9 cellular contexts compared by ENCODE assay signal in genomic region chrX:49162620-49163019, GRCh38. TPM values are rescaled to one million over a fixed set of nuclear protein-coding genes. Genes with fewer than 3 reads are reported as not detected.
DNase-seq lines count a peak whose midpoint lies in the region; ATAC-seq and TF ChIP-seq lines count a peak whose summit lies in the region.
"Had no signal": no experiment of that assay in that cellular context is flagged by ENCODE, and none has a peak within 500 bp of the region (broad histone marks: within the 10 kb centered on the region; RNA-seq: fewer than 3 reads in every experiment).

TSS of gene MAGIX (plus strand) at chrX:49162758. CDS start at chrX:49162890, 132 bp downstream.

- no peaks in the 10 kb centered on the region for H3K36me3 Mint-ChIP-seq in activated T-cell treated with anti-CD3 and anti-CD28 coated beads, Interleukin-2, amount 50 U/mL, for 24 hours (ENCODE audit: low read depth)

- H3K27me3 ChIP-seq in body of pancreas, result no peaks in the 10 kb centered on the region
- H3K27me3 ChIP-seq in liver (ENCODE audit: control insufficient read depth in 4 of 4, insufficient read depth in 4 of 4, low read length in 3 of 4), result no peaks in the 10 kb centered on the region
- no peaks in the 10 kb centered on the region for H3K27me3 ChIP-seq in tibial artery

- peaks cover 5% of the 10 kb centered on the region for H3K27me3 Mint-ChIP-seq in activated T-cell treated with anti-CD3 and anti-CD28 coated beads, Interleukin-2, amount 50 U/mL, for 24 hours

- H3K36me3 ChIP-seq in body of pancreas (replicated peaks in 1 of 2; ENCODE audit: insufficient read depth in 1 of 2, low read depth in 2 of 2) (no peaks in the 10 kb centered on the region), liver (ENCODE audit: control insufficient read depth in 4 of 4, insufficient read depth in 3 of 4, low read depth in 1 of 4, low read length in 3 of 4) (no peaks in the 10 kb centered on the region), tibial artery (no peaks in the 10 kb centered on the region)

- no peaks in the 10 kb centered on the region for H3K9me3 Mint-ChIP-seq in activated T-cell treated with anti-CD3 and anti-CD28 coated beads, Interleukin-2, amount 50 U/mL, for 24 hours

- peak within 1 kb of the TSS; percentile 57 for H3K4me3 Mint-ChIP-seq in activated T-cell treated with anti-CD3 and anti-CD28 coated beads, Interleukin-2, amount 50 U/mL, for 24 hours

- intact Hi-C loops in body of pancreas (cut with DNase I), result no loop called here
- intact Hi-C loops in tibial artery (cut with DNase I; ENCODE audit: low total_unique reads), result loop anchor here (5.0 kb wide), 1 partner anchor 790 kb away; no protein-coding TSS in a partner anchor

- 51% methylated on average over 13 of the region's 28 CpGs; no CpG with 5 or more reads in 1 of the 2 donors for WGBS in body of pancreas, 2 donors
- 34% methylated on average over 28 of the region's 28 CpGs for WGBS in liver

- no peak for DNase-seq in activated T-cell treated with anti-CD3 and anti-CD28 coated beads, Interleukin-2, amount 50 U/mL, for 24 hours
- no peak for DNase-seq in activated T-cell treated with anti-CD3 and anti-CD28 coated beads, Interleukin-2, amount 50 U/mL, for 48 hours
- DNase-seq in body of pancreas (peak; percentile 62 to 77 (median 70)), tibial artery (no peak), NCI-H82 treated with DMSO at 0.1 percent for 48 hours (lab: John Stamatoyannopoulos, UW; ENCODE audit: unreplicated experiment) (no peak), glomerular visceral epithelial cell (ENCODE audit: extremely low spot score) (no peak)
- DNase-seq: DMS79 treated with DMSO at 0.1 percent for 48 hours had no signal

- no peaks in the 10 kb centered on the region for H3K9me3 ChIP-seq in body of pancreas
- no peaks in the 10 kb centered on the region for H3K9me3 ChIP-seq in liver (ENCODE audit: control insufficient read depth in 4 of 4, low read length in 3 of 4)
- no peaks in the 10 kb centered on the region for H3K9me3 ChIP-seq in tibial artery

- TF ChIP-seq POLR2A in body of pancreas (IDR thresholded peaks at IDR 0.05), result peak; percentile 17 to 54 (median 52)

- H3K27ac ChIP-seq in body of pancreas, result peak within 1 kb of the TSS; percentile 89 to 93 (median 93)
- peak within 1 kb of the TSS; percentile 95 for H3K27ac ChIP-seq in liver (ENCODE audit: low read depth in 1 of 2, low read length in 2 of 2)
- H3K27ac ChIP-seq in tibial artery, result peak within 1 kb of the TSS; percentile 90 to 97

- peak in 3 of 7 experiments; percentile 10 to 30 (median 13) for TF ChIP-seq CTCF in body of pancreas (IDR thresholded peaks at IDR 0.05)
- no peak for TF ChIP-seq CTCF in liver (IDR thresholded peaks at IDR 0.05; ENCODE audit: low read depth, low read length, missing input control)
- no peak for TF ChIP-seq CTCF in tibial artery (IDR thresholded peaks at IDR 0.05)

- H3K27ac Mint-ChIP-seq in activated T-cell treated with anti-CD3 and anti-CD28 coated beads, Interleukin-2, amount 50 U/mL, for 24 hours, result peak within 1 kb of the TSS; percentile 40

- no peak for TF ChIP-seq RAD21 in liver (IDR thresholded peaks at IDR 0.05)

- H3K9ac ChIP-seq in liver (ENCODE audit: low read depth in 1 of 2, low read length in 2 of 2), result peak within 1 kb of the TSS in 1 of 2 donors; percentile 39

- ATAC-seq in body of pancreas, result peak; percentile 54
- ATAC-seq in GM21786 (IDR thresholded peaks at IDR 0.05; ENCODE audit: unreplicated experiment), result no peak

- peaks cover 26% of the 10 kb centered on the region for H3K4me1 Mint-ChIP-seq in activated T-cell treated with anti-CD3 and anti-CD28 coated beads, Interleukin-2, amount 50 U/mL, for 24 hours (ENCODE audit: low read depth)

- H3K4me1 ChIP-seq in body of pancreas (peaks cover 15% of the 10 kb centered on the region), liver (ENCODE audit: control insufficient read depth in 4 of 4, insufficient read depth in 4 of 4, low read length in 3 of 4) (peaks cover 0 to 4% (median 2%) of the 10 kb centered on the region in 4 donors), tibial artery (peaks cover 0 to 17% (median 7%) of the 10 kb centered on the region in 4 donors)

- H3K4me3 ChIP-seq in body of pancreas (no peak within 1 kb of the TSS), liver (ENCODE audit: low read depth in 1 of 3, low read length in 3 of 3) (peak within 1 kb of the TSS in 2 of 3 donors; percentile 49 to 50), tibial artery (peak within 1 kb of the TSS; percentile 50 to 53)

TF ChIP-seq in liver, 16 proteins besides CTCF, POLR2A, EP300 and RAD21:
- TF ChIP-seq NR2F2 (IDR thresholded peaks at IDR 0.05) (no peak), RXRA (IDR thresholded peaks at IDR 0.05) (no peak), EGR1 (IDR thresholded peaks at IDR 0.05; ENCODE audit: low read depth in 2 of 2) (no peak), JUND (IDR thresholded peaks at IDR 0.05) (no peak), TAF1 (conservative IDR thresholded peaks at IDR 0.05) (no peak), MAX (IDR thresholded peaks at IDR 0.05) (no peak), SP1 (IDR thresholded peaks at IDR 0.05) (no peak), FOXA1 (IDR thresholded peaks at IDR 0.05) (no peak), YY1 (IDR thresholded peaks at IDR 0.05) (no peak), HNF4A (conservative IDR thresholded peaks at IDR 0.05) (no peak), FOXA2 (IDR thresholded peaks at IDR 0.05) (no peak), GABPA (IDR thresholded peaks at IDR 0.05 in 1 of 2, conservative IDR thresholded peaks at IDR 0.05 in 1 of 2) (no peak), HNF4G (IDR thresholded peaks at IDR 0.05) (no peak)
- TF ChIP-seq, protein P1, sequence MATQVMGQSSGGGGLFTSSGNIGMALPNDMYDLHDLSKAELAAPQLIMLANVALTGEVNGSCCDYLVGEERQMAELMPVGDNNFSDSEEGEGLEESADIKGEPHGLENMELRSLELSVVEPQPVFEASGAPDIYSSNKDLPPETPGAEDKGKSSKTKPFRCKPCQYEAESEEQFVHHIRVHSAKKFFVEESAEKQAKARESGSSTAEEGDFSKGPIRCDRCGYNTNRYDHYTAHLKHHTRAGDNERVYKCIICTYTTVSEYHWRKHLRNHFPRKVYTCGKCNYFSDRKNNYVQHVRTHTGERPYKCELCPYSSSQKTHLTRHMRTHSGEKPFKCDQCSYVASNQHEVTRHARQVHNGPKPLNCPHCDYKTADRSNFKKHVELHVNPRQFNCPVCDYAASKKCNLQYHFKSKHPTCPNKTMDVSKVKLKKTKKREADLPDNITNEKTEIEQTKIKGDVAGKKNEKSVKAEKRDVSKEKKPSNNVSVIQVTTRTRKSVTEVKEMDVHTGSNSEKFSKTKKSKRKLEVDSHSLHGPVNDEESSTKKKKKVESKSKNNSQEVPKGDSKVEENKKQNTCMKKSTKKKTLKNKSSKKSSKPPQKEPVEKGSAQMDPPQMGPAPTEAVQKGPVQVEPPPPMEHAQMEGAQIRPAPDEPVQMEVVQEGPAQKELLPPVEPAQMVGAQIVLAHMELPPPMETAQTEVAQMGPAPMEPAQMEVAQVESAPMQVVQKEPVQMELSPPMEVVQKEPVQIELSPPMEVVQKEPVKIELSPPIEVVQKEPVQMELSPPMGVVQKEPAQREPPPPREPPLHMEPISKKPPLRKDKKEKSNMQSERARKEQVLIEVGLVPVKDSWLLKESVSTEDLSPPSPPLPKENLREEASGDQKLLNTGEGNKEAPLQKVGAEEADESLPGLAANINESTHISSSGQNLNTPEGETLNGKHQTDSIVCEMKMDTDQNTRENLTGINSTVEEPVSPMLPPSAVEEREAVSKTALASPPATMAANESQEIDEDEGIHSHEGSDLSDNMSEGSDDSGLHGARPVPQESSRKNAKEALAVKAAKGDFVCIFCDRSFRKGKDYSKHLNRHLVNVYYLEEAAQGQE (IDR thresholded peaks at IDR 0.05), result no peak
- TF ChIP-seq, protein P2, sequence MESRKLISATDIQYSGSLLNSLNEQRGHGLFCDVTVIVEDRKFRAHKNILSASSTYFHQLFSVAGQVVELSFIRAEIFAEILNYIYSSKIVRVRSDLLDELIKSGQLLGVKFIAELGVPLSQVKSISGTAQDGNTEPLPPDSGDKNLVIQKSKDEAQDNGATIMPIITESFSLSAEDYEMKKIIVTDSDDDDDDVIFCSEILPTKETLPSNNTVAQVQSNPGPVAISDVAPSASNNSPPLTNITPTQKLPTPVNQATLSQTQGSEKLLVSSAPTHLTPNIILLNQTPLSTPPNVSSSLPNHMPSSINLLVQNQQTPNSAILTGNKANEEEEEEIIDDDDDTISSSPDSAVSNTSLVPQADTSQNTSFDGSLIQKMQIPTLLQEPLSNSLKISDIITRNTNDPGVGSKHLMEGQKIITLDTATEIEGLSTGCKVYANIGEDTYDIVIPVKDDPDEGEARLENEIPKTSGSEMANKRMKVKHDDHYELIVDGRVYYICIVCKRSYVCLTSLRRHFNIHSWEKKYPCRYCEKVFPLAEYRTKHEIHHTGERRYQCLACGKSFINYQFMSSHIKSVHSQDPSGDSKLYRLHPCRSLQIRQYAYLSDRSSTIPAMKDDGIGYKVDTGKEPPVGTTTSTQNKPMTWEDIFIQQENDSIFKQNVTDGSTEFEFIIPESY (IDR thresholded peaks at IDR 0.05), result no peak
- TF ChIP-seq, protein P3, sequence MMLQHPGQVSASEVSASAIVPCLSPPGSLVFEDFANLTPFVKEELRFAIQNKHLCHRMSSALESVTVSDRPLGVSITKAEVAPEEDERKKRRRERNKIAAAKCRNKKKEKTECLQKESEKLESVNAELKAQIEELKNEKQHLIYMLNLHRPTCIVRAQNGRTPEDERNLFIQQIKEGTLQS (IDR thresholded peaks at IDR 0.05), result no peak

RNA-seq across cellular contexts. Expression of gene MAGIX, which starts in this region (rescaled TPM):
- total RNA-seq in body of pancreas (10 to 100 TPM; 13.2 to 40.9 TPM), liver (1 to 10 TPM; 2.9 to 6.9 TPM)
- 10 to 100 TPM in 1 of 2 donors, 1 to 10 TPM in 1; 8.8 to 10.8 TPM for polyA plus RNA-seq in liver

Comparison
In these comparisons a context has a peak if more than half of its experiments do, and no peak if none do; other contexts are left out.
1. DNase-seq: peak in body of pancreas (4 of 4); none in activated T-cell treated with anti-CD3 and anti-CD28 coated beads, Interleukin-2, amount 50 U/mL, for 24 hours (single experiment), activated T-cell treated with anti-CD3 and anti-CD28 coated beads, Interleukin-2, amount 50 U/mL, for 48 hours (0 of 2), tibial artery (0 of 2), NCI-H82 treated with DMSO at 0.1 percent for 48 hours (single experiment) and glomerular visceral epithelial cell (single experiment).
2. H3K4me3 ChIP-seq: peak in liver (2 of 3) and tibial artery (2 of 2); none in body of pancreas (0 of 2).
3. Peak in every context shown above with its lines, with median percentiles within 50 percentile points of each other: H3K27ac ChIP-seq.